ENCODE assay signal across 8 cellular contexts in the genomic region with DNA sequence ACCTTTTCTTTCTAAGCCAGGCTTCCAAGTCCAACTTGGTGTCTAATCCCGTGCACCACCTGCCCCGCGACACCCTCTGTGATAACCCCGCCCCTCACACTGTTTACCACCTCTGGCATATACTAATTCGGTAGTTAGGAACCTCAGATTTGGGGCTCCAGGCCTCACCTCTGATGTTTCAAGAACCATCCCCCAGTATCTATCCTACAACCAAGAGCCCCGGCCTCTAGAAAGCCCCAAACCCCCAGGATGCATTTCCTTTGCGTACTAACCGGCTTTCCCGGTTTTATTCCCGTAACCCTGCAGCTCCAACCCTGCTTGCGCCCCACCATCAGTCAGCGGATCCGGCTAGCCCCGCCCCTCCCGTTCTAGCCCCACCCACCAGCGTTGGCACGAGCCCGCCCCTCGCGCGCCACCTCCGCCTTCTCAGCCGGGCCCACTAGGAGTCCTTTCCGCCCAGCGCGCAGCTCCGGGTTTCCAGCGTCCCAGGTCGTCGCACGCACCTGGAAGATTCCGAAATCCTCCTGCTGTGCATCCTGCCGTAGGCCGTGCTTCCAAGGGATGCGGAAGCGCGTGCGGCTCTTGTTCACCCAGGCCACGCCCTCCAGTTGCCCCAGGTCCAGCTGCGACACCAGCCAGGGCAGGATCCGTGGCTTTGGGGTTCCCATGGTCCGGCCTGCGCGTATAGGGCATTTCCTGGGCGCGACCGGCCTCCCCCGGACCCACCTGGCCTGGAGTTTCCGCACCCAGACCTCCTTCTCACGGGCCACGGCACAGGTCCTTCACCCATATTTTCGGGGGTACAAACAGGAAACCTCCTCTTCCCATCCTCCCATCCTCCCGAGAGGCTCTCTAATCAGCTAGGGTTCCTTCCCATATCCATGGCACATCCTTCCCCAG. TPM values are rescaled to one million over a fixed set of nuclear protein-coding genes. Genes with fewer than 3 reads are reported as not detected.
DNase-seq lines count a peak whose midpoint lies in the region; ATAC-seq and TF ChIP-seq lines count a peak whose summit lies in the region.

No MANE protein-coding gene starts in this region.

- TF ChIP-seq POLR2A in vagina (IDR thresholded peaks at IDR 0.05), result peak in 1 of 2 donors; percentile 58

- DNase-seq in NCI-H1694 treated with DMSO at 0.1 percent for 48 hours (lab: John Stamatoyannopoulos, UW) (peak; percentile 52), T-helper 22 cell (ENCODE audit: low read depth) (peak; percentile 82), ascending aorta (ENCODE audit: low spot score in 2 of 2) (peak in 1 of 2 donors; percentile 94), hepatic stellate cell (ENCODE audit: low spot score) (peak; percentile 93), renal cortical epithelial cell (ENCODE audit: low read depth) (peak; percentile 66), vagina (ENCODE audit: extremely low spot score in 2 of 2) (peak in 1 of 2 donors; percentile 95)

- TF ChIP-seq CTCF in ascending aorta (IDR thresholded peaks at IDR 0.05) (peak; percentile 12 to 33 (median 26)), vagina (IDR thresholded peaks at IDR 0.05) (peak in 1 of 3 experiments; percentile 36)

- H3K9me3 ChIP-seq in BLaER1 treated with 17β-estradiol and CSF1 and Interleukin-3, amounts not matched to agents 10 nM and 100 nM (replicated peaks in 1 of 11), result no peaks in the 10 kb centered on the region
- H3K9me3 ChIP-seq in ascending aorta (no peaks in the 10 kb centered on the region), vagina (no peaks in the 10 kb centered on the region)

- peak overlapping the region; percentile 81 to 90 (median 87) for H3K9ac ChIP-seq in BLaER1 treated with 17β-estradiol and CSF1 and Interleukin-3, amounts not matched to agents 10 nM and 100 nM

- H3K4me1 ChIP-seq in BLaER1 treated with 17β-estradiol and CSF1 and Interleukin-3, amounts not matched to agents 10 nM and 100 nM, result peaks cover 27 to 47% (median 31%) of the 10 kb centered on the region in 10 experiments
- H3K4me1 ChIP-seq in ascending aorta, result peaks cover 0 to 18% of the 10 kb centered on the region in 2 donors
- peaks cover 22% of the 10 kb centered on the region for H3K4me1 ChIP-seq in vagina

- no peaks in the 10 kb centered on the region for H3K27me3 ChIP-seq in BLaER1 treated with 17β-estradiol and CSF1 and Interleukin-3, amounts not matched to agents 10 nM and 100 nM
- H3K27me3 ChIP-seq in ascending aorta (no peaks in the 10 kb centered on the region), vagina (no peaks in the 10 kb centered on the region)

- peak overlapping the region; percentile 78 to 99 (median 86) for H3K4me3 ChIP-seq in BLaER1 treated with 17β-estradiol and CSF1 and Interleukin-3, amounts not matched to agents 10 nM and 100 nM
- H3K4me3 ChIP-seq in ascending aorta, result peak overlapping the region; percentile 83
- H3K4me3 ChIP-seq in vagina, result peak overlapping the region; percentile 68 to 73

- peak overlapping the region; percentile 33 to 83 (median 76); a peak in 21 of 22 replicates for H3K27ac ChIP-seq in BLaER1 treated with 17β-estradiol and CSF1 and Interleukin-3, amounts not matched to agents 10 nM and 100 nM
- peak overlapping the region; percentile 87 to 89 for H3K27ac ChIP-seq in ascending aorta
- peak overlapping the region; percentile 89 for H3K27ac ChIP-seq in vagina

- peaks cover 34 to 63% (median 55%) of the 10 kb centered on the region in 11 experiments for H3K36me3 ChIP-seq in BLaER1 treated with 17β-estradiol and CSF1 and Interleukin-3, amounts not matched to agents 10 nM and 100 nM
- H3K36me3 ChIP-seq in ascending aorta (peaks cover 32 to 37% of the 10 kb centered on the region in 2 donors), vagina (peaks cover 0 to 35% of the 10 kb centered on the region in 2 donors)

- intact Hi-C loops in ascending aorta (cut with DNase I) (loop anchor here (1.0 kb wide), 3 partner anchors 12 to 74 kb away; a partner anchor contains a TSS), vagina (cut with DNase I) (loop anchor here (10.0 kb wide), 1 partner anchor 170 kb away; a partner anchor contains a TSS)

- peaks cover 20 to 70% (median 45%) of the 10 kb centered on the region in 11 experiments; a peak in 20 of 22 replicates for H4K20me1 ChIP-seq in BLaER1 treated with 17β-estradiol and CSF1 and Interleukin-3, amounts not matched to agents 10 nM and 100 nM

- H3K4me2 ChIP-seq in BLaER1 treated with 17β-estradiol and CSF1 and Interleukin-3, amounts not matched to agents 10 nM and 100 nM, result peak overlapping the region; percentile 89 to 99 (median 98)

- peak; percentile 44 for ATAC-seq in GM21529 (IDR thresholded peaks at IDR 0.05; ENCODE audit: unreplicated experiment)

RNA-seq across cellular contexts. Expression of a gene that starts 1.2 kb away (rescaled TPM):
- total RNA-seq in ascending aorta, result 75.9 TPM
- total RNA-seq in renal cortical epithelial cell, result 68.4 and 89.3 TPM in 2 replicates
- total RNA-seq in vagina, result 59.4 TPM

RNA-seq across cellular contexts. Expression of a gene that starts 1.3 kb away (rescaled TPM):
- total RNA-seq in ascending aorta, result 0.64 TPM
- 1.9 and 5.9 TPM in 2 replicates for total RNA-seq in renal cortical epithelial cell
- total RNA-seq in vagina, result 14.7 TPM

RNA-seq across cellular contexts. Expression of a gene that starts 12.7 kb away (rescaled TPM):
- 271 TPM for total RNA-seq in ascending aorta
- total RNA-seq in renal cortical epithelial cell, result 205 and 483 TPM in 2 replicates
- 156 TPM for total RNA-seq in vagina

RNA-seq across cellular contexts. Expression of a gene that starts 22.4 kb away (rescaled TPM):
- total RNA-seq in ascending aorta, result 72.2 TPM
- total RNA-seq in renal cortical epithelial cell, result 12.5 and 50.9 TPM in 2 replicates
- total RNA-seq in vagina, result 20.4 TPM

RNA-seq across cellular contexts. Expression of a gene that starts 24.5 kb away (rescaled TPM):
- 161 TPM for total RNA-seq in ascending aorta
- total RNA-seq in renal cortical epithelial cell, result 32.5 and 40.5 TPM in 2 replicates
- 112 TPM for total RNA-seq in vagina
